ENCODE assay signal across 9 cellular contexts in the genomic region with DNA sequence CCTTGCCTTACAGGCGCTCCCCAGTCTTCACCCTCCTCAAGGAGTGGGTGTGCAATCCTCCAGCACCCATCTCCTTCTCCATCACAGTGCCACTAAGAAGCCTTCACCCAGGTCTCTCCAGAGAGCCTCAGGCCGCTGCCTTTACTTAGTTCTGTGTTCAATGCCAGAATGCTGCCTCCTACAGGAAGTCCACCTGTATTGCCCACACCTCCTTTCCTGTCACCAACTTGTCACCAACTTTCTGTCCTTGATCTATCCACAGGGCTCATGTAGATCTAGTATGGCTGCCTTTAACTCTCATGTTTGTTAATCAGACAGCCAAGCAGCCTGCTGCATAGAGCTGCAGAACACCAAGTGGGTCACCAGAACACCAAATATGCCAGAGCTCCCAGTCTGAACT. TPM values are rescaled to one million over a fixed set of nuclear protein-coding genes. Genes with fewer than 3 reads are reported as not detected.
DNase-seq lines count a peak whose midpoint lies in the region; ATAC-seq, FAIRE-seq and TF ChIP-seq lines count a peak whose summit lies in the region.
"Had no signal": no experiment of that assay in that cellular context is flagged by ENCODE, and none has a peak within 500 bp of the region (broad histone marks: within the 10 kb centered on the region; RNA-seq: fewer than 3 reads in every experiment).

No MANE protein-coding gene starts in this region.

- no peak for DNase-seq in GM12864 (ENCODE audit: low read depth)
- DNase-seq in MM.1S: peak; percentile 48
- DNase-seq in K562 (ENCODE audit: extremely low read depth in 1 of 4, low spot score in 3 of 4): peak; percentile 52 to 71 (median 66)
- DNase-seq in osteoblast (ENCODE audit: insufficient read length, low spot score, missing footprints): peak; percentile 30
- no peak for DNase-seq in NCI-H2227 (lab: John Stamatoyannopoulos, UW; ENCODE audit: unreplicated experiment)
- no peak for DNase-seq in NK-92 treated with Interleukin-12 subunit alpha and Interleukin-12 subunit beta, amount 100 ng/mL, for 24 hours (lab: John Stamatoyannopoulos, UW)
- no peak for DNase-seq in NCI-H1436 (lab: John Stamatoyannopoulos, UW)

- H3K9me1 ChIP-seq in K562 (ENCODE audit: control insufficient read depth, insufficient read depth, low read length): no peaks in the 10 kb centered on the region

- ATAC-seq in K562 (peak; percentile 44), HG03025 (IDR thresholded peaks at IDR 0.05; ENCODE audit: low FRiP score, unreplicated experiment) (no peak)

- H3K4me3 ChIP-seq in GM12864 (ENCODE audit: low read depth, low read length): no peak overlapping the region
- no peak overlapping the region for H3K4me3 ChIP-seq in MM.1S (ENCODE audit: low read length)
- H3K4me3 ChIP-seq in K562: no peak overlapping the region
- H3K4me3 ChIP-seq in osteoblast (ENCODE audit: insufficient read depth, low read length): no peak overlapping the region

- H3K79me2 ChIP-seq in MM.1S (ENCODE audit: low read length) (no peaks in the 10 kb centered on the region), K562 (ENCODE audit: control insufficient read depth, insufficient read depth, low read length) (no peaks in the 10 kb centered on the region), osteoblast (ENCODE audit: insufficient read depth, low read length) (no peaks in the 10 kb centered on the region)

- no TSS peak for BruUV-seq in K562 (replicated peaks; lab: Mats Ljungman, UMichigan)

- H3F3A ChIP-seq in MM.1S (ENCODE audit: insufficient read depth, low read length): no peaks in the 10 kb centered on the region

- no peak for TF ChIP-seq POLR2A in K562 (conservative IDR thresholded peaks at IDR 0.05)

- peak; percentile 71 for FAIRE-seq in K562 (lab: Jason Lieb, UNC)

- H3K9me2 ChIP-seq in MM.1S (replicated peaks; ENCODE audit: insufficient read depth, low read length): no peaks in the 10 kb centered on the region

- TF ChIP-seq RAD21 in K562 (CRISPR knock-in tag; conservative IDR thresholded peaks at IDR 0.05 in 1 of 2, IDR thresholded peaks at IDR 0.05 in 1 of 2): peak in 1 of 2 experiments; percentile 58; a peak in 2 of 4 replicates

- POLR2A ChIA-PET in K562 (lab: Yijun Ruan, JAX): interaction anchor here (1.0 to 1.6 kb wide), 2 partner anchors 13 to 18 kb away, joined by 3 to 6 read pairs; no protein-coding TSS in a partner anchor

- no peak overlapping the region for H3K27ac ChIP-seq in MM.1S (ENCODE audit: low read length)
- H3K27ac ChIP-seq in K562 (ENCODE audit: extremely low read depth, low read depth, low read length): no peak overlapping the region
- H3K27ac ChIP-seq in osteoblast (ENCODE audit: low read depth, low read length): no peak overlapping the region

- H4K20me1 ChIP-seq in MM.1S (ENCODE audit: insufficient read depth, low read length): no peaks in the 10 kb centered on the region
- H4K20me1 ChIP-seq in K562 (replicated peaks; ENCODE audit: control insufficient read depth, insufficient read depth, low read length): no peaks in the 10 kb centered on the region
- H4K20me1 ChIP-seq in osteoblast (ENCODE audit: insufficient read depth, low read length): no peaks in the 10 kb centered on the region

- H3K27me3 ChIP-seq in MM.1S (replicated peaks; ENCODE audit: insufficient read depth, low read length) (peaks cover 56% of the 10 kb centered on the region), K562 (ENCODE audit: control insufficient read depth in 2 of 2, insufficient read depth in 2 of 2, low read length in 2 of 2) (no peaks in the 10 kb centered on the region), osteoblast (ENCODE audit: insufficient read depth, low read length) (no peaks in the 10 kb centered on the region)

- H3K9ac ChIP-seq in MM.1S (ENCODE audit: low read length): no peak overlapping the region
- no peak overlapping the region for H3K9ac ChIP-seq in K562 (ENCODE audit: insufficient read depth in 1 of 2, low read depth in 2 of 2, low read length in 2 of 2)

- intact Hi-C loops in K562 (cut with micrococcal nuclease): loop anchor here (10.0 kb wide), 1 partner anchor 391 kb away; no protein-coding TSS in a partner anchor

- H2AFZ ChIP-seq in MM.1S (ENCODE audit: low read length) (no peak overlapping the region), K562 (ENCODE audit: low read depth, low read length) (peak overlapping the region; percentile 51; the same call in 1 of the 2 replicates), osteoblast (ENCODE audit: low read length) (no peak overlapping the region)

- TF ChIP-seq EP300 in K562 (IDR thresholded peaks at IDR 0.05; ENCODE audit: low read length): no peak

- H3K4me2 ChIP-seq in MM.1S (ENCODE audit: low read depth, low read length) (no peak overlapping the region), K562 (ENCODE audit: insufficient read depth, low read length) (no peak overlapping the region), osteoblast (ENCODE audit: insufficient read depth, low read length) (no peak overlapping the region)

- peaks cover 19% of the 10 kb centered on the region for H3K4me1 ChIP-seq in MM.1S (ENCODE audit: low read length)
- H3K4me1 ChIP-seq in K562 (replicated peaks in 1 of 2; ENCODE audit: control insufficient read depth in 2 of 2, insufficient read depth in 2 of 2, low read length in 2 of 2): peaks cover 30 to 39% of the 10 kb centered on the region in 2 experiments
- H3K4me1 ChIP-seq in osteoblast (ENCODE audit: insufficient read depth, low read length): peaks cover 15% of the 10 kb centered on the region

- CTCF ChIA-PET in K562 (lab: Yijun Ruan, JAX; ENCODE audit: low intra/inter-chr PET ratio): no interaction called here

- TF ChIP-seq CTCF in GM12864 (IDR thresholded peaks at IDR 0.05; ENCODE audit: low read depth, low read length, missing control alignments) (peak; percentile 77), MM.1S (IDR thresholded peaks at IDR 0.05; ENCODE audit: low read length) (peak; percentile 65), K562 (IDR thresholded peaks at IDR 0.05 in 2 of 3, conservative IDR thresholded peaks at IDR 0.05 in 1 of 3; ENCODE audit: insufficient read depth in 2 of 3, low read depth in 1 of 3, low read length in 3 of 3) (peak; percentile 64 to 81 (median 74)), osteoblast (IDR thresholded peaks at IDR 0.05; ENCODE audit: extremely low read depth, low read depth, low read length) (peak; percentile 34)

- H3K36me3 ChIP-seq in MM.1S (replicated peaks; ENCODE audit: insufficient read depth, low read length) (no peaks in the 10 kb centered on the region), K562 (ENCODE audit: control insufficient read depth, insufficient read depth, low read length) (no peaks in the 10 kb centered on the region), osteoblast (ENCODE audit: insufficient read depth, low read length) (no peaks in the 10 kb centered on the region)

- in situ Hi-C loops in K562 (cut with MboI): no loop called here

- WGBS in K562 (ENCODE audit: insufficient coverage, low coverage, missing lambda C conversion rate): 49% methylated on average over 2 of the region's 2 CpGs

- H3K9me3 ChIP-seq in MM.1S (replicated peaks; ENCODE audit: insufficient read depth, low read length) (no peaks in the 10 kb centered on the region), K562 (replicated peaks; ENCODE audit: control insufficient read depth, insufficient read depth, low read depth, low read length) (no peaks in the 10 kb centered on the region), osteoblast (ENCODE audit: low read depth, low read length) (no peaks in the 10 kb centered on the region)

RNA-seq across cellular contexts. Expression of gene LST1, which starts 0.5 kb away (rescaled TPM):
- 0.90 and 0.92 TPM in 2 replicates for total RNA-seq in K562 (2011; cell fraction: chromatin; rRNA removed; ENCODE audit: low replicate concordance)
- total RNA-seq in K562 (2011; cell fraction: nucleolus; rRNA removed): 0.79 and 0.83 TPM in 2 replicates
- 0.59 and 1.4 TPM in 2 replicates for total RNA-seq in K562 (2011; cell fraction: nucleoplasm; rRNA removed)
- total RNA-seq in K562 (2014; rRNA removed): 0.49 and 0.82 TPM in 2 replicates
- total RNA-seq in K562 (2014; rRNA removed; fragmentation: Illumina TruSeq; extraction: Trizol): 0.99 and 1.3 TPM in 2 replicates
- 7.6 and 7.8 TPM in 2 replicates for total RNA-seq in K562 (2015; rRNA removed; fragmentation: Illumina TruSeq; extraction: Trizol)
- 1.7 and 1.9 TPM in 2 replicates for total RNA-seq in K562 (2021)
- polyA plus RNA-seq in K562 (2011; rRNA removed): 1.3 and 2.5 TPM in 2 replicates
- polyA plus RNA-seq in K562 (2011; cell fraction: cytosol; rRNA removed): 2.3 and 3.4 TPM in 2 replicates
- polyA plus RNA-seq in K562 (2011; cell fraction: nucleus; rRNA removed): 2.6 and 3.1 TPM in 2 replicates
- polyA plus RNA-seq in K562 (2012): 4.1 and 10.4 TPM in 2 replicates
- 1.7 and 2.4 TPM in 2 replicates for polyA plus RNA-seq in K562 (2014; fragmentation: Illumina TruSeq; extraction: Trizol)
- polyA plus RNA-seq in K562 (2014; fragmentation: Nextera tagmentation; extraction: Ambion mirVana): 1 to 10 TPM; 1.8 to 2.0 TPM
- 1.3 and 1.5 TPM in 2 replicates for polyA plus RNA-seq in K562 (2014; rRNA removed)
- 1.8 and 1.9 TPM in 2 replicates for polyA minus RNA-seq in K562 (2011; rRNA and poly(A)+ RNA removed)
- polyA minus RNA-seq in K562 (2011; cell fraction: cytosol; rRNA and poly(A)+ RNA removed): 4.3 TPM in 1 of 2 replicates, not detected in the other
- polyA minus RNA-seq in K562 (2011; cell fraction: nucleus; rRNA and poly(A)+ RNA removed): 0.67 and 0.89 TPM in 2 replicates
- total RNA-seq in osteoblast: 0.29 TPM in 1 of 2 replicates, not detected in the other

RNA-seq across cellular contexts. Expression of gene LTB, which starts 3.3 kb away (rescaled TPM):
- not detected in 2 replicates for total RNA-seq in K562 (2011; cell fraction: chromatin; rRNA removed; ENCODE audit: low replicate concordance)
- not detected in 2 replicates for total RNA-seq in K562 (2011; cell fraction: nucleolus; rRNA removed)
- not detected in 2 replicates for total RNA-seq in K562 (2011; cell fraction: nucleoplasm; rRNA removed)
- not detected in 2 replicates for total RNA-seq in K562 (2014; rRNA removed)
- total RNA-seq in K562 (2014; rRNA removed; fragmentation: Illumina TruSeq; extraction: Trizol): not detected in 2 replicates
- 0.30 TPM in 1 of 2 replicates, not detected in the other for total RNA-seq in K562 (2015; rRNA removed; fragmentation: Illumina TruSeq; extraction: Trizol)
- total RNA-seq in K562 (2021): 0.51 and 1.0 TPM in 2 replicates
- 0.11 TPM in 1 of 2 replicates, not detected in the other for polyA plus RNA-seq in K562 (2011; rRNA removed)
- polyA plus RNA-seq in K562 (2011; cell fraction: cytosol; rRNA removed): 0.18 TPM in 1 of 2 replicates, not detected in the other
- polyA plus RNA-seq in K562 (2011; cell fraction: nucleus; rRNA removed): not detected in 2 replicates
- 0.94 and 1.5 TPM in 2 replicates for polyA plus RNA-seq in K562 (2012)
- polyA plus RNA-seq in K562 (2014; fragmentation: Illumina TruSeq; extraction: Trizol): not detected in 2 replicates
- polyA plus RNA-seq in K562 (2014; fragmentation: Nextera tagmentation; extraction: Ambion mirVana): not detected
- polyA plus RNA-seq in K562 (2014; rRNA removed): 0.07 and 0.27 TPM in 2 replicates
- not detected in 2 replicates for polyA minus RNA-seq in K562 (2011; rRNA and poly(A)+ RNA removed)
- not detected in 2 replicates for polyA minus RNA-seq in K562 (2011; cell fraction: cytosol; rRNA and poly(A)+ RNA removed)
- polyA minus RNA-seq in K562 (2011; cell fraction: nucleus; rRNA and poly(A)+ RNA removed): 0.56 TPM in 1 of 2 replicates, not detected in the other
- total RNA-seq in osteoblast: 0.29 TPM in 1 of 2 replicates, not detected in the other

RNA-seq across cellular contexts. Expression of gene NCR3, which starts 7.3 kb away (rescaled TPM):
- total RNA-seq in K562 (2011; cell fraction: chromatin; rRNA removed; ENCODE audit: low replicate concordance): 1.3 TPM in 1 of 2 replicates, not detected in the other
- 1.4 and 3.8 TPM in 2 replicates for total RNA-seq in K562 (2011; cell fraction: nucleolus; rRNA removed)
- 0.95 and 3.0 TPM in 2 replicates for total RNA-seq in K562 (2011; cell fraction: nucleoplasm; rRNA removed)
- total RNA-seq in K562 (2014; rRNA removed) (not detected in 2 replicates), K562 (2014; rRNA removed; fragmentation: Illumina TruSeq; extraction: Trizol) (0.22 TPM in 2 replicates), K562 (2015; rRNA removed; fragmentation: Illumina TruSeq; extraction: Trizol) (0.29 and 0.94 TPM in 2 replicates), K562 (2021) (0.67 and 0.86 TPM in 2 replicates), osteoblast (not detected in 2 replicates)
- polyA plus RNA-seq in K562 (2011; rRNA removed) (0.84 and 1.3 TPM in 2 replicates), K562 (2014; fragmentation: Illumina TruSeq; extraction: Trizol) (0.40 and 0.93 TPM in 2 replicates), K562 (2014; fragmentation: Nextera tagmentation; extraction: Ambion mirVana) (1 to 10 TPM; 1.3 to 1.9 TPM), K562 (2014; rRNA removed) (0.84 and 0.88 TPM in 2 replicates)
- 1.1 and 3.3 TPM in 2 replicates for polyA plus RNA-seq in K562 (2011; cell fraction: cytosol; rRNA removed)
- 0.21 and 1.7 TPM in 2 replicates for polyA plus RNA-seq in K562 (2011; cell fraction: nucleus; rRNA removed)
- polyA plus RNA-seq in K562 (2012): 1.5 TPM in 2 replicates
- polyA minus RNA-seq in K562 (2011; rRNA and poly(A)+ RNA removed): 1.1 and 2.1 TPM in 2 replicates
- polyA minus RNA-seq in K562 (2011; cell fraction: cytosol; rRNA and poly(A)+ RNA removed): not detected in 2 replicates
- polyA minus RNA-seq in K562 (2011; cell fraction: nucleus; rRNA and poly(A)+ RNA removed): not detected in 2 replicates

RNA-seq across cellular contexts. Expression of gene TNF, which starts 10.2 kb away (rescaled TPM):
- total RNA-seq in K562 (2011; cell fraction: chromatin; rRNA removed; ENCODE audit: low replicate concordance): not detected in 2 replicates
- not detected in 2 replicates for total RNA-seq in K562 (2011; cell fraction: nucleolus; rRNA removed)
- not detected in 2 replicates for total RNA-seq in K562 (2011; cell fraction: nucleoplasm; rRNA removed)
- total RNA-seq in K562 (2014; rRNA removed) (not detected in 2 replicates), K562 (2014; rRNA removed; fragmentation: Illumina TruSeq; extraction: Trizol) (not detected in 2 replicates), K562 (2015; rRNA removed; fragmentation: Illumina TruSeq; extraction: Trizol) (not detected in 2 replicates), K562 (2021) (0.36 and 0.40 TPM in 2 replicates), osteoblast (not detected in 2 replicates)
- polyA plus RNA-seq in K562 (2011; rRNA removed) (not detected in 2 replicates), K562 (2014; fragmentation: Illumina TruSeq; extraction: Trizol) (not detected in 2 replicates), K562 (2014; fragmentation: Nextera tagmentation; extraction: Ambion mirVana) (not detected), K562 (2014; rRNA removed) (0.08 TPM in 1 of 2 replicates, not detected in the other)
- 0.07 TPM in 1 of 2 replicates, not detected in the other for polyA plus RNA-seq in K562 (2011; cell fraction: cytosol; rRNA removed)
- polyA plus RNA-seq in K562 (2011; cell fraction: nucleus; rRNA removed): 0.26 TPM in 1 of 2 replicates, not detected in the other
- polyA plus RNA-seq in K562 (2012): 0.04 and 0.32 TPM in 2 replicates
- polyA minus RNA-seq in K562 (2011; rRNA and poly(A)+ RNA removed): not detected in 2 replicates
- not detected in 2 replicates for polyA minus RNA-seq in K562 (2011; cell fraction: cytosol; rRNA and poly(A)+ RNA removed)
- polyA minus RNA-seq in K562 (2011; cell fraction: nucleus; rRNA and poly(A)+ RNA removed): not detected in 2 replicates

RNA-seq across cellular contexts. Expression of gene LTA, which starts 13.4 kb away (rescaled TPM):
- total RNA-seq in K562 (2011; cell fraction: chromatin; rRNA removed; ENCODE audit: low replicate concordance): not detected in 2 replicates
- total RNA-seq in K562 (2011; cell fraction: nucleolus; rRNA removed): not detected in 2 replicates
- total RNA-seq in K562 (2011; cell fraction: nucleoplasm; rRNA removed): not detected in 2 replicates
- total RNA-seq in K562 (2014; rRNA removed) (not detected in 2 replicates), K562 (2014; rRNA removed; fragmentation: Illumina TruSeq; extraction: Trizol) (not detected in 2 replicates), K562 (2015; rRNA removed; fragmentation: Illumina TruSeq; extraction: Trizol) (not detected in 2 replicates), K562 (2021) (0.80 and 0.87 TPM in 2 replicates), osteoblast (not detected in 2 replicates)
- polyA plus RNA-seq in K562 (2011; rRNA removed) (not detected in 2 replicates), K562 (2014; fragmentation: Illumina TruSeq; extraction: Trizol) (not detected in 2 replicates), K562 (2014; fragmentation: Nextera tagmentation; extraction: Ambion mirVana) (not detected), K562 (2014; rRNA removed) (not detected in 2 replicates)
- polyA plus RNA-seq in K562 (2011; cell fraction: cytosol; rRNA removed): not detected in 2 replicates
- polyA plus RNA-seq in K562 (2011; cell fraction: nucleus; rRNA removed): 0.07 and 0.11 TPM in 2 replicates
- 0.17 TPM in 1 of 2 replicates, not detected in the other for polyA plus RNA-seq in K562 (2012)
- polyA minus RNA-seq in K562 (2011; rRNA and poly(A)+ RNA removed): not detected in 2 replicates
- not detected in 2 replicates for polyA minus RNA-seq in K562 (2011; cell fraction: cytosol; rRNA and poly(A)+ RNA removed)
- polyA minus RNA-seq in K562 (2011; cell fraction: nucleus; rRNA and poly(A)+ RNA removed): not detected in 2 replicates
- total RNA-seq: subcutaneous adipose tissue had no signal

Comparison
In these comparisons a context has a peak if more than half of its experiments do, and no peak if none do; other contexts are left out.
1. DNase-seq: peak in MM.1S (single experiment), K562 (4 of 4) and osteoblast (single experiment); none in GM12864 (single experiment), NCI-H2227 (single experiment), NK-92 treated with Interleukin-12 subunit alpha and Interleukin-12 subunit beta, amount 100 ng/mL, for 24 hours (single experiment) and NCI-H1436 (single experiment).
2. Peak in every context shown above with its lines, with median percentiles within 50 percentile points of each other: CTCF ChIP-seq.